In the genomic region with DNA sequence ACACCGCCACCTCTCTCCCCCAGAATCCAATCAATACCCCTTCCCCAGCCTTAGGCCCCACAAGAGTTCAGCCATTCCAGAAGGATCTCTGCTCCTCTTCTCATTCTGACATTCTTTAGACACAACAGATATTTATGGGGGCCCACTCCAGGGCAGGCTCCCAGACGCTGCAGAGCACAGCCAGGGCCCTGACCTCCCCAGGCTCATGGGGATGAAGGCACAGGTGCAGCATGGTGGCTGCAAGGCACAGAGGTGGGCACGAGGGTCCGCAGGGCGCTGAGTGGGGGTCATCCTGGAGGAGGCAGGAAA, we compare ENCODE assay signal across 1 cellular context.
TF ChIP-seq lines count a peak whose summit lies in the region.

No MANE protein-coding gene starts in this region.

TF ChIP-seq in IMR-90, 13 proteins besides CTCF, POLR2A, EP300 and RAD21:
- TF ChIP-seq NFE2L2 (IDR thresholded peaks at IDR 0.05; ENCODE audit: low read depth, low read length) (no peak), RCOR1 (IDR thresholded peaks at IDR 0.05; ENCODE audit: insufficient replicate concordance, low read length) (no peak), MAFK (IDR thresholded peaks at IDR 0.05; ENCODE audit: low read depth, low read length) (no peak), RFX5 (IDR thresholded peaks at IDR 0.05; ENCODE audit: low read depth, low read length) (no peak), CEBPB (IDR thresholded peaks at IDR 0.05; ENCODE audit: low read depth, low read length) (no peak), MAZ (IDR thresholded peaks at IDR 0.05; ENCODE audit: borderline replicate concordance, low read depth, low read length) (no peak), BHLHE40 (IDR thresholded peaks at IDR 0.05; ENCODE audit: low read depth, low read length) (no peak)
- TF ChIP-seq, protein P1, sequence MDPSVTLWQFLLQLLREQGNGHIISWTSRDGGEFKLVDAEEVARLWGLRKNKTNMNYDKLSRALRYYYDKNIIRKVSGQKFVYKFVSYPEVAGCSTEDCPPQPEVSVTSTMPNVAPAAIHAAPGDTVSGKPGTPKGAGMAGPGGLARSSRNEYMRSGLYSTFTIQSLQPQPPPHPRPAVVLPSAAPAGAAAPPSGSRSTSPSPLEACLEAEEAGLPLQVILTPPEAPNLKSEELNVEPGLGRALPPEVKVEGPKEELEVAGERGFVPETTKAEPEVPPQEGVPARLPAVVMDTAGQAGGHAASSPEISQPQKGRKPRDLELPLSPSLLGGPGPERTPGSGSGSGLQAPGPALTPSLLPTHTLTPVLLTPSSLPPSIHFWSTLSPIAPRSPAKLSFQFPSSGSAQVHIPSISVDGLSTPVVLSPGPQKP (IDR thresholded peaks at IDR 0.05; ENCODE audit: borderline replicate concordance, low read depth, low read length), result no peak
TF ChIP-seq in IMR-90: peak in this region for 0.
